ENCODE assay signal across 9 cellular contexts in the genomic region with DNA sequence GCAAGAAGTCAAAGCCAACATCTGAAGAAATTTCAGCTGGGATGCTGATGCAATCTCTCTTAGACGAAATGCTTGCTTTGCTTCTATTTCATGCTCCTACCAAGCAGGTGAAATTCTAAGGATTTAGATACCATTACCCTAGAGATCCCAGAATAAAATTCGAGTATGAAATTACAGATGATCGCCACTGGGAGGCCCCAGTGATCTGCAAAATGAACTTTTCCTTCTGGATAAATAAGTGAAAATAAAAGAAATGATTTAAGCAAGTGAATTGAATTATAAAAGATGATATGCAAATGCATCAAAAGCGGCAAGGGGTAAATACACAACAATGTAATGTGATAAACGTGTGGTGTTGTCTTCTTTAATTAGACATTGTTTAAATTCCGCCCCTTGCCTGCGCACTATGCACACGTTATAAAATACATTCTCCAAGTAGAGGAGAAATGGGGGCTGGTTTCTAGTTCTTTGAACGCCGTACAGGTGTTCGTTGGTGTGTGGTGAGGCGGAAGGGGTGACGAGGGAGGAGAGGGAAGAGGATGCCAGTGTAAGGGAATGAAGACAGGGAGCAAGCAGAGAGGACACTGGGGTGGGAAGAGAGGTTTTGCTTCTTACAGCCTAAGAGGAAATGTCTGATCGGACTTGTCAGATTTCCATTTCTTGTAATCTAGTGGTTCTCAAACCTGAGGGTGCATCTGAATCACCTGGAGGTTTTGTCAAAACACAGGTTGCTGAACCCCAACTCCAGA. TPM values are rescaled to one million over a fixed set of nuclear protein-coding genes. Genes with fewer than 3 reads are reported as not detected.
DNase-seq lines count a peak whose midpoint lies in the region; ATAC-seq, FAIRE-seq and TF ChIP-seq lines count a peak whose summit lies in the region.
"Had no signal": no experiment of that assay in that cellular context is flagged by ENCODE, and none has a peak within 500 bp of the region (broad histone marks: within the 10 kb centered on the region; RNA-seq: fewer than 3 reads in every experiment).

No MANE protein-coding gene starts in this region.

- in situ Hi-C loops in astrocyte of the cerebellum (cut with HindIII; ENCODE audit: low sequenced_read_pairs) = no loop called here

- no peak overlapping the region for H3K27ac Mint-ChIP-seq in T-helper 2 cell treated with Interferon-gamma antibody and Interleukin-4, amounts not matched to agents 5 μg/mL and 100 μg/mL, for 36 hours

- TF ChIP-seq CTCF in D721Med (IDR thresholded peaks at IDR 0.05; ENCODE audit: insufficient read depth, missing control alignments) (peak; percentile 49), astrocyte of the cerebellum (IDR thresholded peaks at IDR 0.05; ENCODE audit: low read depth, low read length, missing control alignments) (peak; percentile 43)

- H3K27me3 Mint-ChIP-seq in activated T-cell treated with anti-CD3 and anti-CD28 coated beads, Interleukin-2, amount 50 U/mL, for 4 hours (ENCODE audit: low read depth) = peaks cover 15% of the 10 kb centered on the region
- peaks cover 6% of the 10 kb centered on the region for H3K27me3 Mint-ChIP-seq in T-helper 2 cell treated with Interferon-gamma antibody and Interleukin-4, amounts not matched to agents 5 μg/mL and 100 μg/mL, for 36 hours (ENCODE audit: low read depth)

- H3K4me1 Mint-ChIP-seq in activated T-cell treated with anti-CD3 and anti-CD28 coated beads, Interleukin-2, amount 50 U/mL, for 4 hours (ENCODE audit: low read depth) = no peaks in the 10 kb centered on the region
- H3K4me1 Mint-ChIP-seq in T-helper 2 cell treated with Interferon-gamma antibody and Interleukin-4, amounts not matched to agents 5 μg/mL and 100 μg/mL, for 36 hours (ENCODE audit: low read depth) = no peaks in the 10 kb centered on the region

- ATAC-seq in HG02678 (IDR thresholded peaks at IDR 0.05; ENCODE audit: unreplicated experiment) = peak; percentile 35
- ATAC-seq in activated T-cell treated with anti-CD3 and anti-CD28 coated beads, Interleukin-2, amount 50 U/mL, for 4 hours = no peak

- no peaks in the 10 kb centered on the region for H3K36me3 Mint-ChIP-seq in activated T-cell treated with anti-CD3 and anti-CD28 coated beads, Interleukin-2, amount 50 U/mL, for 4 hours (ENCODE audit: insufficient read depth)
- no peaks in the 10 kb centered on the region for H3K36me3 Mint-ChIP-seq in T-helper 2 cell treated with Interferon-gamma antibody and Interleukin-4, amounts not matched to agents 5 μg/mL and 100 μg/mL, for 36 hours (ENCODE audit: low read depth)

- DNase-seq in D721Med (ENCODE audit: insufficient read length, low spot score) (no peak), astrocyte of the cerebellum (ENCODE audit: low read depth) (peak; percentile 11), medulla oblongata (ENCODE audit: extremely low spot score) (peak; percentile 20), NCI-H510A treated with DMSO at 0.1 percent for 48 hours (lab: John Stamatoyannopoulos, UW) (no peak), NCI-H524 treated with DMSO at 0.1 percent for 48 hours (lab: John Stamatoyannopoulos, UW) (no peak)
- DNase-seq in activated T-cell treated with anti-CD3 and anti-CD28 coated beads, Interleukin-2, amount 50 U/mL, for 4 hours = no peak
- no peak for DNase-seq in T-helper 2 cell treated with Interferon-gamma antibody and Interleukin-4, amounts not matched to agents 5 μg/mL and 100 μg/mL, for 36 hours (ENCODE audit: low spot score)
- DNase-seq: GOT3 had no signal

- no peaks in the 10 kb centered on the region for H3K9me3 Mint-ChIP-seq in activated T-cell treated with anti-CD3 and anti-CD28 coated beads, Interleukin-2, amount 50 U/mL, for 4 hours
- H3K9me3 Mint-ChIP-seq in T-helper 2 cell treated with Interferon-gamma antibody and Interleukin-4, amounts not matched to agents 5 μg/mL and 100 μg/mL, for 36 hours = no peaks in the 10 kb centered on the region

- H3K4me3 Mint-ChIP-seq in activated T-cell treated with anti-CD3 and anti-CD28 coated beads, Interleukin-2, amount 50 U/mL, for 4 hours = no peak overlapping the region
- H3K4me3 Mint-ChIP-seq in T-helper 2 cell treated with Interferon-gamma antibody and Interleukin-4, amounts not matched to agents 5 μg/mL and 100 μg/mL, for 36 hours = no peak overlapping the region

- H3K4me3 ChIP-seq in astrocyte of the cerebellum (ENCODE audit: low read depth, low read length) = no peak overlapping the region

- FAIRE-seq in D721Med (lab: Jason Lieb, UNC) = no peak

RNA-seq across cellular contexts. Expression of gene ERCC5, which starts 58.0 kb away (rescaled TPM):
- total RNA-seq in activated T-cell treated with anti-CD3 and anti-CD28 coated beads, Interleukin-2, amount 50 U/mL, for 4 hours = 10 to 100 TPM; 32.1 to 34.9 (median 33.7) TPM

Comparison
In these comparisons a context has a peak if more than half of its experiments do, and no peak if none do; other contexts are left out.
1. DNase-seq: peak in astrocyte of the cerebellum (single experiment) and medulla oblongata (single experiment); none in D721Med (single experiment), NCI-H510A treated with DMSO at 0.1 percent for 48 hours (single experiment), activated T-cell treated with anti-CD3 and anti-CD28 coated beads, Interleukin-2, amount 50 U/mL, for 4 hours (single experiment), T-helper 2 cell treated with Interferon-gamma antibody and Interleukin-4, amounts not matched to agents 5 μg/mL and 100 μg/mL, for 36 hours (single experiment) and NCI-H524 treated with DMSO at 0.1 percent for 48 hours (single experiment).